Comparison of ENCODE assay signal across 9 cellular contexts in the genomic region with DNA sequence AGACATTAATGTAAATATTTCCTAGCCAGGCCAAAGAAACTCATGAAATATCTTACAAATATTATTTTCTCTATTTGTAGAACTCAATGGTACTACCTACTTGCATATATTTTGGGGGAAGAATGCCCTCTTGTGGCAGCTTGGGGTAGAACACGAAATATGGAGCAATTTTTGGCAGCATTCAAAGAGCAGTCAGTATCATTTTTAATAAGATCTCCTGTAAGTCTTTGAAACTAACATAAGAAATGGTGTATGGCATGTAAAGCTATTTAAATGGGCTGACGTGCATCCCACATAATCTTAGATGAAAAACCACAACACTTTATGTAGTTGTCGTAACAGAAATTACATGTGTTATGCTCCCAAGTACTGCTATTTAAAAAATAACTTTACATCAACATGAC.
DNase-seq lines count a peak whose midpoint lies in the region; ATAC-seq lines count a peak whose summit lies in the region.
"Had no signal": no experiment of that assay in that cellular context is flagged by ENCODE, and none has a peak within 500 bp of the region (broad histone marks: within the 10 kb centered on the region; RNA-seq: fewer than 3 reads in every experiment).

No MANE protein-coding gene starts in this region.

- H3K27me3 ChIP-seq in effector memory CD4-positive, alpha-beta T cell (replicated peaks; ENCODE audit: control insufficient read depth, insufficient read depth, low read length, poor library complexity, severe bottlenecking), result no peaks in the 10 kb centered on the region
- H3K27me3 ChIP-seq: BLaER1 had no signal

- no peak overlapping the region for H3K4me3 ChIP-seq in effector memory CD4-positive, alpha-beta T cell (ENCODE audit: insufficient read depth, low read depth, low read length, poor library complexity, severe bottlenecking)
- H3K4me3 ChIP-seq: BLaER1 had no signal

- H3K36me3 Mint-ChIP-seq in naive thymus-derived CD8-positive, alpha-beta T cell, result peaks cover 4 to 64% (median 11%) of the 10 kb centered on the region in 3 donors

- H3K4me3 Mint-ChIP-seq in naive thymus-derived CD8-positive, alpha-beta T cell, result peak overlapping the region in 1 of 10 donors; percentile 33
- H3K4me3 Mint-ChIP-seq in stimulated activated naive CD8-positive, alpha-beta T cell treated with anti-CD3 and anti-CD28 coated beads, Interleukin-15, amount 100 ng/mL, for 72 hours, result no peak overlapping the region

- H3K27ac Mint-ChIP-seq in naive thymus-derived CD8-positive, alpha-beta T cell, result peak overlapping the region in 4 of 10 donors; percentile 14 to 30 (median 28)
- peak overlapping the region; percentile 74 to 82 for H3K27ac Mint-ChIP-seq in stimulated activated naive CD8-positive, alpha-beta T cell treated with anti-CD3 and anti-CD28 coated beads, Interleukin-15, amount 100 ng/mL, for 72 hours

- H3K9me3 ChIP-seq in effector memory CD4-positive, alpha-beta T cell (ENCODE audit: control insufficient read depth, low read length), result no peaks in the 10 kb centered on the region
- H3K9me3 ChIP-seq: BLaER1 had no signal

- H3K27ac ChIP-seq in effector memory CD4-positive, alpha-beta T cell (ENCODE audit: insufficient read depth, low read length, poor library complexity, severe bottlenecking), result no peak overlapping the region
- H3K27ac ChIP-seq: BLaER1 had no signal

- peaks cover 0 to 6% (median 2%) of the 10 kb centered on the region in 4 donors for H3K4me1 Mint-ChIP-seq in naive thymus-derived CD8-positive, alpha-beta T cell
- H3K4me1 Mint-ChIP-seq in stimulated activated naive CD8-positive, alpha-beta T cell treated with anti-CD3 and anti-CD28 coated beads, Interleukin-15, amount 100 ng/mL, for 72 hours, result no peaks in the 10 kb centered on the region

- no peaks in the 10 kb centered on the region for H3K27me3 Mint-ChIP-seq in naive thymus-derived CD8-positive, alpha-beta T cell
- no peaks in the 10 kb centered on the region for H3K27me3 Mint-ChIP-seq in stimulated activated naive CD8-positive, alpha-beta T cell treated with anti-CD3 and anti-CD28 coated beads, Interleukin-15, amount 100 ng/mL, for 72 hours

- POLR2A ChIA-PET in naive thymus-derived CD8-positive, alpha-beta T cell (lab: Charles Lee), result interaction anchor here (0.6 kb wide), 1 partner anchor 101 kb away, joined by 4 read pairs; no protein-coding TSS in a partner anchor

- no peaks in the 10 kb centered on the region for H3K4me1 ChIP-seq in effector memory CD4-positive, alpha-beta T cell (ENCODE audit: control insufficient read depth, insufficient read depth, low read length, poor library complexity, severe bottlenecking)
- H3K4me1 ChIP-seq: BLaER1 had no signal

- DNase-seq in DMS153 treated with DMSO at 0.1 percent for 48 hours (lab: John Stamatoyannopoulos, UW; ENCODE audit: unreplicated experiment), result peak; percentile 19
- DNase-seq in DMS153 (lab: John Stamatoyannopoulos, UW), result no peak
- peak; percentile 18 for DNase-seq in HCEC 1CT
- peak; percentile 30 for DNase-seq in NCI-H226
- DNase-seq in activated CD4-positive, alpha-beta T cell treated with anti-CD3 and anti-CD28 coated beads, Interleukin-2, amount 50 U/mL, for 4 hours, result peak; percentile 47 to 56
- peak in 2 of 3 donors; percentile 15 to 39 for DNase-seq in effector memory CD4-positive, alpha-beta T cell
- DNase-seq in naive thymus-derived CD8-positive, alpha-beta T cell, result peak; percentile 25 to 66 (median 58)
- DNase-seq in stimulated activated naive CD8-positive, alpha-beta T cell treated with anti-CD3 and anti-CD28 coated beads, Interleukin-15, amount 100 ng/mL, for 72 hours, result peak; percentile 47 to 58

- H3K9me3 Mint-ChIP-seq in naive thymus-derived CD8-positive, alpha-beta T cell, result no peaks in the 10 kb centered on the region
- H3K9me3 Mint-ChIP-seq in stimulated activated naive CD8-positive, alpha-beta T cell treated with anti-CD3 and anti-CD28 coated beads, Interleukin-15, amount 100 ng/mL, for 72 hours, result no peaks in the 10 kb centered on the region

- H3K36me3 ChIP-seq in effector memory CD4-positive, alpha-beta T cell (ENCODE audit: control insufficient read depth, insufficient read depth, low read length), result peaks cover 52% of the 10 kb centered on the region

- peak; percentile 58 to 66 for ATAC-seq in naive thymus-derived CD8-positive, alpha-beta T cell
- peak; percentile 70 for ATAC-seq in stimulated activated naive CD8-positive, alpha-beta T cell treated with anti-CD3 and anti-CD28 coated beads, Interleukin-15, amount 100 ng/mL, for 72 hours
